In the genomic region with DNA sequence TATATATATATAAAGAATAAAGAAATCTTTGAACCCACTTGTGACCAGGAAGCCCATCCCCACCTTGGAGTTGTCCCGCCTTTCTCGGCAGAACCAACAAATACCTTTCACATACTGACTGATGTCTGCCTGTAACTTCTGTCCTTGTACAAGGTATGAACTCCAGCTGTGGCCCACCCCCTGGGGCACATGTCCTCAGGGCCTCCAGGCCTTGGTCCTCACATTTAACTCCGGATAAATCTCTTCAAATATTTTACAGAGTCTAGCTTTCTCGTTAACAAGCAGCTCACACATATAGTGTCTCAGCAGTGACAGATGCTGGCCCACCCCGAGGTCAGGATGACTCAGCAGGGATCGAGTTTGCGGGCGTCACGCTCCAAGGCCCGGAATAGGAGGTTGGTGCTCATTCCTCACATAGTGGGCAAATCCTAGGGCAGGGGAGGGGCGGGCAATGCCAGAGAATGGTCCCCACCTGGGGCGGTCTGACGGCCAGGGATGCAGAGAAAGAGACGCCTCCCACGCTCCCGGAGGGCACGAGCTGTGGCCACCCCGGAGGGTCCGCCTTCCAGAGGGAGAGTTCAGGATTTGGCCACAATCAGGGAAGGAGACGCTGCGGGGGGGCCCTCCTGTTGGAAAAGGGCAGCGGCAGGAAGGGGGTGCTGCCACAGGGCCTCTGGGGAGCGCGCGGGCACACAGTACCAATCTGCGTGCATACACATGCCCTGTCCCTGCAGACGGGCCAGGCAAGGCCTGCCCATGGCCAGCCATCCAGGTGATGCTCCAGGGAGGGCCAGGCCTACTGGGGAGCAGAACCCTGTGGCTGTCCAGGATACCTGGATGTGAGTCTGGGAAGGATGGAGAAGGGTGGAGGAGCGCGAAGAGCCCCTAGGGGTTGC, we compare ENCODE assay signal across 1 cellular context.
TF ChIP-seq lines count a peak whose summit lies in the region.
"Not testable (repeated sequence)": the region's sequence is repeated elsewhere in the genome, so short reads cannot be mapped to it uniquely, and the experiment has no call there.

No MANE protein-coding gene starts in this region.

TF ChIP-seq in HepG2, 621 proteins besides CTCF, POLR2A, EP300 and RAD21 (continued from another document):
- 0 out of 2 replicates have a peak, but pooled peaks have one; percentile 32 for TF ChIP-seq ZFP91 (CRISPR knock-in tag; IDR thresholded peaks at IDR 0.05; ENCODE audit: borderline replicate concordance)
- TF ChIP-seq, protein P1, sequence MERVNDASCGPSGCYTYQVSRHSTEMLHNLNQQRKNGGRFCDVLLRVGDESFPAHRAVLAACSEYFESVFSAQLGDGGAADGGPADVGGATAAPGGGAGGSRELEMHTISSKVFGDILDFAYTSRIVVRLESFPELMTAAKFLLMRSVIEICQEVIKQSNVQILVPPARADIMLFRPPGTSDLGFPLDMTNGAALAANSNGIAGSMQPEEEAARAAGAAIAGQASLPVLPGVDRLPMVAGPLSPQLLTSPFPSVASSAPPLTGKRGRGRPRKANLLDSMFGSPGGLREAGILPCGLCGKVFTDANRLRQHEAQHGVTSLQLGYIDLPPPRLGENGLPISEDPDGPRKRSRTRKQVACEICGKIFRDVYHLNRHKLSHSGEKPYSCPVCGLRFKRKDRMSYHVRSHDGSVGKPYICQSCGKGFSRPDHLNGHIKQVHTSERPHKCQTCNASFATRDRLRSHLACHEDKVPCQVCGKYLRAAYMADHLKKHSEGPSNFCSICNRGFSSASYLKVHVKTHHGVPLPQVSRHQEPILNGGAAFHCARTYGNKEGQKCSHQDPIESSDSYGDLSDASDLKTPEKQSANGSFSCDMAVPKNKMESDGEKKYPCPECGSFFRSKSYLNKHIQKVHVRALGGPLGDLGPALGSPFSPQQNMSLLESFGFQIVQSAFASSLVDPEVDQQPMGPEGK (CRISPR knock-in tag; IDR thresholded peaks at IDR 0.05) = peak; percentile 69; the same call in 1 of the 2 replicates
- TF ChIP-seq, protein P2, sequence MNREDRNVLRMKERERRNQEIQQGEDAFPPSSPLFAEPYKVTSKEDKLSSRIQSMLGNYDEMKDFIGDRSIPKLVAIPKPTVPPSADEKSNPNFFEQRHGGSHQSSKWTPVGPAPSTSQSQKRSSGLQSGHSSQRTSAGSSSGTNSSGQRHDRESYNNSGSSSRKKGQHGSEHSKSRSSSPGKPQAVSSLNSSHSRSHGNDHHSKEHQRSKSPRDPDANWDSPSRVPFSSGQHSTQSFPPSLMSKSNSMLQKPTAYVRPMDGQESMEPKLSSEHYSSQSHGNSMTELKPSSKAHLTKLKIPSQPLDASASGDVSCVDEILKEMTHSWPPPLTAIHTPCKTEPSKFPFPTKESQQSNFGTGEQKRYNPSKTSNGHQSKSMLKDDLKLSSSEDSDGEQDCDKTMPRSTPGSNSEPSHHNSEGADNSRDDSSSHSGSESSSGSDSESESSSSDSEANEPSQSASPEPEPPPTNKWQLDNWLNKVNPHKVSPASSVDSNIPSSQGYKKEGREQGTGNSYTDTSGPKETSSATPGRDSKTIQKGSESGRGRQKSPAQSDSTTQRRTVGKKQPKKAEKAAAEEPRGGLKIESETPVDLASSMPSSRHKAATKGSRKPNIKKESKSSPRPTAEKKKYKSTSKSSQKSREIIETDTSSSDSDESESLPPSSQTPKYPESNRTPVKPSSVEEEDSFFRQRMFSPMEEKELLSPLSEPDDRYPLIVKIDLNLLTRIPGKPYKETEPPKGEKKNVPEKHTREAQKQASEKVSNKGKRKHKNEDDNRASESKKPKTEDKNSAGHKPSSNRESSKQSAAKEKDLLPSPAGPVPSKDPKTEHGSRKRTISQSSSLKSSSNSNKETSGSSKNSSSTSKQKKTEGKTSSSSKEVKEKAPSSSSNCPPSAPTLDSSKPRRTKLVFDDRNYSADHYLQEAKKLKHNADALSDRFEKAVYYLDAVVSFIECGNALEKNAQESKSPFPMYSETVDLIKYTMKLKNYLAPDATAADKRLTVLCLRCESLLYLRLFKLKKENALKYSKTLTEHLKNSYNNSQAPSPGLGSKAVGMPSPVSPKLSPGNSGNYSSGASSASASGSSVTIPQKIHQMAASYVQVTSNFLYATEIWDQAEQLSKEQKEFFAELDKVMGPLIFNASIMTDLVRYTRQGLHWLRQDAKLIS (CRISPR knock-in tag; IDR thresholded peaks at IDR 0.05) = peak; percentile 6; the same call in 1 of the 2 replicates
- TF ChIP-seq SIX1 (CRISPR knock-in tag; IDR thresholded peaks at IDR 0.05; ENCODE audit: borderline replicate concordance) = peak; percentile 23; the same call in 1 of the 2 replicates
- TF ChIP-seq ZNF678 (CRISPR knock-in tag; IDR thresholded peaks at IDR 0.05) = 0 out of 2 replicates have a peak, but pooled peaks have one; percentile 28
- TF ChIP-seq NR0B2 (CRISPR knock-in tag; IDR thresholded peaks at IDR 0.05) = peak; percentile 52; the same call in 1 of the 2 replicates
- TF ChIP-seq ISL2 (CRISPR knock-in tag; IDR thresholded peaks at IDR 0.05) = peak; percentile 50; the same call in 1 of the 2 replicates
- peak; percentile 40; the same call in 1 of the 2 replicates for TF ChIP-seq ZNF746 (CRISPR knock-in tag; IDR thresholded peaks at IDR 0.05)
- TF ChIP-seq, protein P3, sequence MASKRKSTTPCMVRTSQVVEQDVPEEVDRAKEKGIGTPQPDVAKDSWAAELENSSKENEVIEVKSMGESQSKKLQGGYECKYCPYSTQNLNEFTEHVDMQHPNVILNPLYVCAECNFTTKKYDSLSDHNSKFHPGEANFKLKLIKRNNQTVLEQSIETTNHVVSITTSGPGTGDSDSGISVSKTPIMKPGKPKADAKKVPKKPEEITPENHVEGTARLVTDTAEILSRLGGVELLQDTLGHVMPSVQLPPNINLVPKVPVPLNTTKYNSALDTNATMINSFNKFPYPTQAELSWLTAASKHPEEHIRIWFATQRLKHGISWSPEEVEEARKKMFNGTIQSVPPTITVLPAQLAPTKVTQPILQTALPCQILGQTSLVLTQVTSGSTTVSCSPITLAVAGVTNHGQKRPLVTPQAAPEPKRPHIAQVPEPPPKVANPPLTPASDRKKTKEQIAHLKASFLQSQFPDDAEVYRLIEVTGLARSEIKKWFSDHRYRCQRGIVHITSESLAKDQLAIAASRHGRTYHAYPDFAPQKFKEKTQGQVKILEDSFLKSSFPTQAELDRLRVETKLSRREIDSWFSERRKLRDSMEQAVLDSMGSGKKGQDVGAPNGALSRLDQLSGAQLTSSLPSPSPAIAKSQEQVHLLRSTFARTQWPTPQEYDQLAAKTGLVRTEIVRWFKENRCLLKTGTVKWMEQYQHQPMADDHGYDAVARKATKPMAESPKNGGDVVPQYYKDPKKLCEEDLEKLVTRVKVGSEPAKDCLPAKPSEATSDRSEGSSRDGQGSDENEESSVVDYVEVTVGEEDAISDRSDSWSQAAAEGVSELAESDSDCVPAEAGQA (IDR thresholded peaks at IDR 0.05; ENCODE audit: low read depth) = not testable (repeated sequence)
- TF ChIP-seq, protein P3 (CRISPR knock-in tag; IDR thresholded peaks at IDR 0.05; ENCODE audit: borderline replicate concordance) = 0 out of 2 replicates have a peak, but pooled peaks have one; percentile 5
- TF ChIP-seq PHF21A (CRISPR knock-in tag; IDR thresholded peaks at IDR 0.05) = peak; percentile 46; the same call in 1 of the 2 replicates
- TF ChIP-seq ZKSCAN8 (CRISPR knock-in tag; IDR thresholded peaks at IDR 0.05; ENCODE audit: borderline replicate concordance) = 0 out of 2 replicates have a peak, but pooled peaks have one; percentile 18
- peak; percentile 90 for TF ChIP-seq HNRNPL (IDR thresholded peaks at IDR 0.05; ENCODE audit: low read depth, low read length)
- 0 out of 2 replicates have a peak, but pooled peaks have one; percentile 51 for TF ChIP-seq NFKBIZ (CRISPR knock-in tag; IDR thresholded peaks at IDR 0.05)
- peak; percentile 86; the same call in 1 of the 2 replicates for TF ChIP-seq CAMTA2 (CRISPR knock-in tag; IDR thresholded peaks at IDR 0.05; ENCODE audit: borderline replicate concordance)
- TF ChIP-seq ZNF83 (CRISPR knock-in tag; IDR thresholded peaks at IDR 0.05; ENCODE audit: borderline replicate concordance) = peak; percentile 64; the same call in 1 of the 2 replicates
- peak; percentile 65; the same call in 1 of the 2 replicates for TF ChIP-seq ZBTB33 (CRISPR knock-in tag; IDR thresholded peaks at IDR 0.05)
- TF ChIP-seq, protein P4, sequence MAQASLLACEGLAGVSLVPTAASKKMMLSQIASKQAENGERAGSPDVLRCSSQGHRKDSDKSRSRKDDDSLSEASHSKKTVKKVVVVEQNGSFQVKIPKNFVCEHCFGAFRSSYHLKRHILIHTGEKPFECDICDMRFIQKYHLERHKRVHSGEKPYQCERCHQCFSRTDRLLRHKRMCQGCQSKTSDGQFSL (CRISPR knock-in tag; IDR thresholded peaks at IDR 0.05) = peak; percentile 78
- peak; percentile 53 for TF ChIP-seq RBM39 (IDR thresholded peaks at IDR 0.05; ENCODE audit: low read depth, low read length, poor library complexity, severe bottlenecking)
- peak; percentile 83 for TF ChIP-seq MED1 (CRISPR knock-in tag; IDR thresholded peaks at IDR 0.05)
- peak; percentile 71; the same call in 1 of the 2 replicates for TF ChIP-seq ZNF768 (CRISPR knock-in tag; IDR thresholded peaks at IDR 0.05)
- peak; percentile 91 for TF ChIP-seq FOSL2 (CRISPR knock-in tag; IDR thresholded peaks at IDR 0.05)
- peak; percentile 58; the same call in 1 of the 2 replicates for TF ChIP-seq ZNF607 (CRISPR knock-in tag; IDR thresholded peaks at IDR 0.05; ENCODE audit: borderline replicate concordance)
- peak; percentile 50; the same call in 1 of the 2 replicates for TF ChIP-seq ZSCAN21 (CRISPR knock-in tag; IDR thresholded peaks at IDR 0.05; ENCODE audit: borderline replicate concordance)
- TF ChIP-seq GATAD1 (CRISPR knock-in tag; IDR thresholded peaks at IDR 0.05) = peak; percentile 18; the same call in 1 of the 2 replicates
- peak; percentile 7; the same call in 1 of the 2 replicates for TF ChIP-seq ZC3H13 (CRISPR knock-in tag; IDR thresholded peaks at IDR 0.05)
- peak; percentile 94 for TF ChIP-seq SAP130 (CRISPR knock-in tag; IDR thresholded peaks at IDR 0.05; ENCODE audit: low read depth)
